8 cellular contexts compared by ENCODE assay signal in genomic region chr16:4350787-4351659, GRCh38. TPM values are rescaled to one million over a fixed set of nuclear protein-coding genes. Genes with fewer than 3 reads are reported as not detected.
DNase-seq lines count a peak whose midpoint lies in the region; ATAC-seq and TF ChIP-seq lines count a peak whose summit lies in the region.

PAM16 (minus strand) TSS chr16:4351321; CDS start chr16:4351234, 87 bp downstream.

- H3K4me1 ChIP-seq in colonic mucosa, result peaks cover 8% of the 10 kb centered on the region

- peak within 1 kb of the TSS; percentile 91 for H3K4me3 ChIP-seq in BJ (ENCODE audit: low read depth, low read length)
- peak within 1 kb of the TSS; percentile 85 for H3K4me3 ChIP-seq in colonic mucosa

- intact Hi-C loops in colonic mucosa (cut with DNase I) (no loop called here), left colon (cut with DNase I, micrococcal nuclease) (no loop called here)

- ATAC-seq in GM19324 (IDR thresholded peaks at IDR 0.05; ENCODE audit: low FRiP score, unreplicated experiment) (peak; percentile 94), HG03460 (IDR thresholded peaks at IDR 0.05; ENCODE audit: unreplicated experiment) (peak; percentile 84), left colon (peak; percentile 92)

- no peaks in the 10 kb centered on the region for H3K9me3 ChIP-seq in colonic mucosa

- peak within 1 kb of the TSS; percentile 85 for H3K27ac ChIP-seq in colonic mucosa

- POLR2A ChIA-PET in BJ (lab: Charles Lee), result no interaction called here

- CTCF ChIA-PET in BJ (lab: Yijun Ruan, JAX), result interaction anchor here (0.6 to 8.6 kb wide), 11 partner anchors 8 to 97 kb away, joined by 3 to 109 read pairs (median 3); no protein-coding TSS in a partner anchor

- H3K27me3 ChIP-seq in BJ (ENCODE audit: control insufficient read depth, insufficient read depth, low read length) (no peaks in the 10 kb centered on the region), colonic mucosa (no peaks in the 10 kb centered on the region)

- no peaks in the 10 kb centered on the region; the same call in 1 of the 2 replicates for H3K36me3 ChIP-seq in BJ (ENCODE audit: control insufficient read depth, insufficient read depth, low read length)
- no peaks in the 10 kb centered on the region for H3K36me3 ChIP-seq in colonic mucosa

- peak; percentile 57 for DNase-seq in BJ (ENCODE audit: low read depth)
- DNase-seq in NCI-H524 treated with DMSO at 0.1 percent for 48 hours (lab: John Stamatoyannopoulos, UW), result peak; percentile 67
- peak; percentile 97 to 99 for DNase-seq in activated CD4-positive, alpha-beta T cell treated with anti-CD3 and anti-CD28 coated beads for 4 hours
- peak; percentile 98 for DNase-seq in colonic mucosa
- peak; percentile 96 to 99 for DNase-seq in left colon
- DNase-seq in stimulated activated CD4-positive, alpha-beta T cell treated with anti-CD3 and anti-CD28 coated beads, Interleukin-1b, Interleukin-23, amount 100 ng/mL, for 48 hours, result peak; percentile 98

- TF ChIP-seq CTCF in BJ (IDR thresholded peaks at IDR 0.05; ENCODE audit: insufficient read depth, low read depth, low read length) (0 out of 2 replicates have a peak, but pooled peaks have one; percentile 13), colonic mucosa (IDR thresholded peaks at IDR 0.05) (no peak)

- peak within 1 kb of the TSS; percentile 82 to 96 for H3K9ac ChIP-seq in colonic mucosa (ENCODE audit: low read depth in 2 of 2, low read length in 2 of 2)

RNA-seq across cellular contexts. Expression of gene PAM16, which starts in this region (rescaled TPM):
- 33.1 and 44.2 TPM in 2 replicates for polyA plus RNA-seq in BJ (2011; rRNA removed)
- polyA minus RNA-seq in BJ (2011; rRNA and poly(A)+ RNA removed), result 2.5 and 7.2 TPM in 2 replicates
- total RNA-seq in colonic mucosa (10 to 100 TPM; 28.2 to 43.6 TPM), left colon (10 to 100 TPM; 26.9 to 31.8 TPM)

Comparison
In these comparisons a context has a peak if more than half of its experiments do, and no peak if none do; other contexts are left out.
1. Peak in every context shown above with its lines: DNase-seq, ATAC-seq, H3K4me3 ChIP-seq and H3K27ac ChIP-seq.